ENCODE assay signal across 8 cellular contexts in genomic region chr1:231603598-231604275, GRCh38. TPM values are rescaled to one million over a fixed set of nuclear protein-coding genes. Genes with fewer than 3 reads are reported as not detected.
DNase-seq lines count a peak whose midpoint lies in the region; ATAC-seq and TF ChIP-seq lines count a peak whose summit lies in the region.

No MANE protein-coding gene starts in this region.

- H3K27ac Mint-ChIP-seq in activated naive CD8-positive, alpha-beta T cell = peak overlapping the region; percentile 67

- H3K4me1 Mint-ChIP-seq in activated naive CD8-positive, alpha-beta T cell (ENCODE audit: low read depth) = peaks cover 8% of the 10 kb centered on the region

- H3K4me2 ChIP-seq in OCI-LY1 (ENCODE audit: low read length) = peak overlapping the region; percentile 63

- peak; percentile 72 for TF ChIP-seq CTCF in OCI-LY1 (IDR thresholded peaks at IDR 0.05; ENCODE audit: low read length)

- no peaks in the 10 kb centered on the region for H3K36me3 Mint-ChIP-seq in activated naive CD8-positive, alpha-beta T cell

- H3K4me3 Mint-ChIP-seq in activated naive CD8-positive, alpha-beta T cell = peak overlapping the region; percentile 94

- H3K9me2 ChIP-seq in OCI-LY1 (ENCODE audit: low read depth, low read length) = no peaks in the 10 kb centered on the region

- intact Hi-C loops in left cardiac atrium (cut with DNase I) = no loop called here

- no peaks in the 10 kb centered on the region for H3K79me2 ChIP-seq in OCI-LY1 (ENCODE audit: insufficient read depth, low read length)

- H3K9me3 Mint-ChIP-seq in activated naive CD8-positive, alpha-beta T cell (ENCODE audit: low read depth) = no peaks in the 10 kb centered on the region

- H3K9me3 ChIP-seq in OCI-LY1 (ENCODE audit: low read length) = no peaks in the 10 kb centered on the region

- H2AFZ ChIP-seq in OCI-LY1 (ENCODE audit: low read length) = no peak overlapping the region

- no peaks in the 10 kb centered on the region for H3F3A ChIP-seq in OCI-LY1 (ENCODE audit: insufficient read depth, low read length)

- peak overlapping the region; percentile 43 for H3K4me3 ChIP-seq in OCI-LY1 (ENCODE audit: low read depth, low read length, poor library complexity, severe bottlenecking)

- no peak for TF ChIP-seq EP300 in Ishikawa (IDR thresholded peaks at IDR 0.05; ENCODE audit: borderline replicate concordance)

- no peaks in the 10 kb centered on the region; the same call in 1 of the 2 replicates for H3K36me3 ChIP-seq in OCI-LY1 (ENCODE audit: insufficient read depth, low read length)

- no peaks in the 10 kb centered on the region for H3K27me3 ChIP-seq in OCI-LY1 (ENCODE audit: insufficient read depth, low read length)

- ATAC-seq in GM21360 (IDR thresholded peaks at IDR 0.05; ENCODE audit: unreplicated experiment) (peak; percentile 62), left cardiac atrium (peak; percentile 67 to 74), HG02571 (IDR thresholded peaks at IDR 0.05; ENCODE audit: unreplicated experiment) (no peak)

- H3K27ac ChIP-seq in OCI-LY1 (ENCODE audit: low read depth, low read length, poor library complexity, severe bottlenecking) = no peak overlapping the region

- H4K20me1 ChIP-seq in OCI-LY1 (ENCODE audit: insufficient read depth, low read length) = no peaks in the 10 kb centered on the region

- DNase-seq in D341Med (ENCODE audit: low spot score) (peak; percentile 76), left cardiac atrium (no peak), putamen (ENCODE audit: low spot score) (peak; percentile 58)

- no peaks in the 10 kb centered on the region for H3K27me3 Mint-ChIP-seq in activated naive CD8-positive, alpha-beta T cell

- peak; percentile 76 for TF ChIP-seq RAD21 in Ishikawa (IDR thresholded peaks at IDR 0.05; ENCODE audit: low read depth)

- peaks cover 5% of the 10 kb centered on the region for H3K4me1 ChIP-seq in OCI-LY1 (ENCODE audit: insufficient read depth, low read length, severe bottlenecking)

- peak overlapping the region; percentile 16; the same call in 1 of the 2 replicates for H3K9ac ChIP-seq in OCI-LY1 (ENCODE audit: low read length)

TF ChIP-seq in Ishikawa, 13 proteins besides CTCF, POLR2A, EP300 and RAD21:
- no peak for TF ChIP-seq TAF1 (IDR thresholded peaks at IDR 0.05; ENCODE audit: low read depth)
- TF ChIP-seq FOXM1 (IDR thresholded peaks at IDR 0.05; ENCODE audit: borderline replicate concordance, low read depth) = peak; percentile 85
- no peak for TF ChIP-seq ZBTB7A (IDR thresholded peaks at IDR 0.05; ENCODE audit: low read depth)
- TF ChIP-seq NFIC (IDR thresholded peaks at IDR 0.05) = no peak
- no peak for TF ChIP-seq YY1 (IDR thresholded peaks at IDR 0.05; ENCODE audit: low read depth)
- TF ChIP-seq REST (IDR thresholded peaks at IDR 0.05; ENCODE audit: low read depth) = no peak
- no peak for TF ChIP-seq MAX (IDR thresholded peaks at IDR 0.05)
- no peak for TF ChIP-seq CREB1 (IDR thresholded peaks at IDR 0.05; ENCODE audit: low read depth)

RNA-seq across cellular contexts. Expression of gene DISC1, which starts 22.9 kb away (rescaled TPM):
- 1 to 10 TPM; 5.0 to 5.4 TPM for total RNA-seq in left cardiac atrium
